ENCODE assay signal across 8 cellular contexts in genomic region chr20:406200-407096, GRCh38. TPM values are rescaled to one million over a fixed set of nuclear protein-coding genes. Genes with fewer than 3 reads are reported as not detected.
DNase-seq lines count a peak whose midpoint lies in the region; ATAC-seq and TF ChIP-seq lines count a peak whose summit lies in the region.

No MANE protein-coding gene starts in this region.

- no peak overlapping the region for H3K4me2 ChIP-seq in neural cell (ENCODE audit: low read length)

- H3K4me1 ChIP-seq in CD4-positive, alpha-beta memory T cell (ENCODE audit: insufficient read depth, low read length): peaks cover 44% of the 10 kb centered on the region
- H3K4me1 ChIP-seq in colonic mucosa: peaks cover 6% of the 10 kb centered on the region

- H3K27me3 ChIP-seq in CD4-positive, alpha-beta memory T cell (ENCODE audit: insufficient read depth, low read length): no peaks in the 10 kb centered on the region
- H3K27me3 ChIP-seq in colonic mucosa (no peaks in the 10 kb centered on the region), neural cell (ENCODE audit: insufficient read depth, low read depth, low read length) (no peaks in the 10 kb centered on the region)

- no peak for DNase-seq in CD4-positive, alpha-beta memory T cell
- no peak for DNase-seq in LNCaP clone FGC (ENCODE audit: low read depth)
- no peak for DNase-seq in colonic mucosa
- no peak for DNase-seq in NCI-H2081 treated with DMSO at 0.1 percent for 48 hours (lab: John Stamatoyannopoulos, UW)
- no peak for DNase-seq in NCI-H774 (lab: John Stamatoyannopoulos, UW)
- no peak for DNase-seq in Ammon's horn (ENCODE audit: low spot score)

- ATAC-seq in HG02885 (IDR thresholded peaks at IDR 0.05; ENCODE audit: poor library complexity, unreplicated experiment): no peak

- H3K9ac ChIP-seq in colonic mucosa (ENCODE audit: low read depth in 2 of 2, low read length in 2 of 2) (peak overlapping the region; percentile 24 to 76), neural cell (ENCODE audit: low read length) (no peak overlapping the region)

- intact Hi-C loops in CD4-positive, alpha-beta memory T cell (cut with micrococcal nuclease): loop anchor here (1.0 kb wide), 3 partner anchors 25 to 73 kb away; no protein-coding TSS in a partner anchor
- intact Hi-C loops in colonic mucosa (cut with DNase I): no loop called here

- peaks cover 17% of the 10 kb centered on the region for H3K79me2 ChIP-seq in neural cell (replicated peaks; ENCODE audit: insufficient read depth, low read length)

- peaks cover 0 to 6% (median 0%) of the 10 kb centered on the region in 8 donors for H3K9me3 Mint-ChIP-seq in CD4-positive, alpha-beta memory T cell

- H4K20me1 ChIP-seq in neural cell (ENCODE audit: insufficient read depth): no peaks in the 10 kb centered on the region

- peak overlapping the region; percentile 88 to 93 (median 91) for H3K4me3 Mint-ChIP-seq in CD4-positive, alpha-beta memory T cell

- TF ChIP-seq CTCF in LNCaP clone FGC (IDR thresholded peaks at IDR 0.05; ENCODE audit: control insufficient read depth, extremely low read depth, insufficient read depth) (no peak), colonic mucosa (IDR thresholded peaks at IDR 0.05) (no peak), neural cell (IDR thresholded peaks at IDR 0.05; ENCODE audit: poor library complexity, severe bottlenecking) (no peak)

- H3F3A ChIP-seq in neural cell (ENCODE audit: insufficient read depth, low read length, poor library complexity, severe bottlenecking): peaks cover 5% of the 10 kb centered on the region

- peak overlapping the region; percentile 75 to 97 (median 96) for H3K27ac Mint-ChIP-seq in CD4-positive, alpha-beta memory T cell

- H3K36me3 Mint-ChIP-seq in CD4-positive, alpha-beta memory T cell: peaks cover 14 to 31% of the 10 kb centered on the region in 2 donors

- CTCF ChIA-PET in CD4-positive, alpha-beta memory T cell (lab: Charles Lee; ENCODE audit: partially characterized antibody): interaction anchor here (0.9 to 2.0 kb wide), 7 partner anchors 24 to 72 kb away, joined by 3 to 7 read pairs (median 5); no protein-coding TSS in a partner anchor

- TF ChIP-seq EP300 in neural cell (conservative IDR thresholded peaks at IDR 0.05; ENCODE audit: poor library complexity, severe bottlenecking): no peak

- no peak overlapping the region for H3K27ac ChIP-seq in CD4-positive, alpha-beta memory T cell (ENCODE audit: low read depth, low read length)
- H3K27ac ChIP-seq in colonic mucosa (peak overlapping the region; percentile 91), neural cell (ENCODE audit: low read length) (no peak overlapping the region)

- H3K9me3 ChIP-seq in CD4-positive, alpha-beta memory T cell (ENCODE audit: control insufficient read depth in 1 of 2, low read length in 2 of 2): no peaks in the 10 kb centered on the region
- H3K9me3 ChIP-seq in colonic mucosa (no peaks in the 10 kb centered on the region), neural cell (ENCODE audit: low read length) (no peaks in the 10 kb centered on the region)

- peaks cover 4% of the 10 kb centered on the region for H3K36me3 ChIP-seq in CD4-positive, alpha-beta memory T cell (ENCODE audit: insufficient read depth, low read length)
- peaks cover 3% of the 10 kb centered on the region for H3K36me3 ChIP-seq in colonic mucosa
- no peaks in the 10 kb centered on the region for H3K36me3 ChIP-seq in neural cell (ENCODE audit: insufficient read depth, low read length)

- peaks cover 36 to 50% (median 44%) of the 10 kb centered on the region in 4 donors for H3K4me1 Mint-ChIP-seq in CD4-positive, alpha-beta memory T cell

- POLR2A ChIA-PET in CD4-positive, alpha-beta memory T cell (lab: Charles Lee; ENCODE audit: partially characterized antibody): interaction anchor here (1.2 to 1.6 kb wide), 6 partner anchors 12 to 72 kb away, joined by 3 to 16 read pairs (median 10); partner anchors contain the start of genes TBC1D20 and TRIB3

- H3K9me2 ChIP-seq in neural cell (ENCODE audit: insufficient read depth, low read length): no peaks in the 10 kb centered on the region

- no peaks in the 10 kb centered on the region for H3K27me3 Mint-ChIP-seq in CD4-positive, alpha-beta memory T cell

- H3K4me3 ChIP-seq in CD4-positive, alpha-beta memory T cell (ENCODE audit: low read length in 2 of 2): no peak overlapping the region
- H3K4me3 ChIP-seq in LNCaP clone FGC (ENCODE audit: low read depth, low read length): peak overlapping the region; percentile 52
- H3K4me3 ChIP-seq in colonic mucosa: peak overlapping the region; percentile 36
- H3K4me3 ChIP-seq in neural cell (ENCODE audit: low read length): peak overlapping the region; percentile 99

- no peak overlapping the region for H2AFZ ChIP-seq in neural cell (ENCODE audit: low read depth, low read length)

- no peak for TF ChIP-seq RAD21 in neural cell (conservative IDR thresholded peaks at IDR 0.05)

TF ChIP-seq in neural cell, 6 proteins besides CTCF, POLR2A, EP300 and RAD21:
- TF ChIP-seq MXI1 (conservative IDR thresholded peaks at IDR 0.05; ENCODE audit: poor library complexity, severe bottlenecking) (no peak), EZH2 (IDR thresholded peaks at IDR 0.05; ENCODE audit: borderline replicate concordance, insufficient read depth, low read length, poor library complexity, severe bottlenecking) (no peak), REST (IDR thresholded peaks at IDR 0.05; ENCODE audit: borderline replicate concordance) (no peak), POLR2AphosphoS5 (IDR thresholded peaks at IDR 0.05) (no peak), TAF1 (IDR thresholded peaks at IDR 0.05; ENCODE audit: low read depth) (no peak), SMC3 (conservative IDR thresholded peaks at IDR 0.05; ENCODE audit: poor library complexity) (no peak)

RNA-seq across cellular contexts. Expression of gene RBCK1, which starts 1.7 kb away (rescaled TPM):
- total RNA-seq in CD4-positive, alpha-beta memory T cell: 100 to 1,000 TPM; 109 to 118 TPM
- polyA plus RNA-seq in CD4-positive, alpha-beta memory T cell: 10 to 100 TPM; 75.2 to 84.4 TPM
- total RNA-seq in colonic mucosa: 100 to 1,000 TPM; 134 to 169 TPM
- 38.4 and 60.2 TPM in 2 replicates for polyA plus RNA-seq in neural cell
- 23.1 and 23.2 TPM in 2 replicates for polyA minus RNA-seq in neural cell

RNA-seq across cellular contexts. Expression of gene TRIB3, which starts 25.9 kb away (rescaled TPM):
- 1 to 10 TPM; 7.2 to 8.1 TPM for total RNA-seq in CD4-positive, alpha-beta memory T cell
- polyA plus RNA-seq in CD4-positive, alpha-beta memory T cell: 10 to 100 TPM in 1 of 2 donors, 1 to 10 TPM in 1; 8.7 to 12.4 TPM
- total RNA-seq in colonic mucosa: 10 to 100 TPM; 13.5 to 48.5 TPM
- polyA plus RNA-seq in neural cell: 6.0 and 6.8 TPM in 2 replicates
- 9.0 and 9.7 TPM in 2 replicates for polyA minus RNA-seq in neural cell

RNA-seq across cellular contexts. Expression of gene TBC1D20, which starts 55.9 kb away (rescaled TPM):
- total RNA-seq in CD4-positive, alpha-beta memory T cell: 10 to 100 TPM; 42.1 to 42.9 TPM
- polyA plus RNA-seq in CD4-positive, alpha-beta memory T cell: 10 to 100 TPM; 19.3 to 22.8 TPM
- total RNA-seq in colonic mucosa: 10 to 100 TPM; 25.4 to 31.9 TPM
- polyA plus RNA-seq in neural cell: 25.1 and 28.4 TPM in 2 replicates
- polyA minus RNA-seq in neural cell: 26.8 and 27.6 TPM in 2 replicates

RNA-seq across cellular contexts. Expression of gene NRSN2, which starts 59.5 kb away (rescaled TPM):
- total RNA-seq in CD4-positive, alpha-beta memory T cell: 1 to 10 TPM in 1 of 2 experiments, under 1 TPM in 1; 0.52 to 1.1 TPM
- 1 to 10 TPM in 1 of 2 donors, not detected in 1; 1.3 TPM for polyA plus RNA-seq in CD4-positive, alpha-beta memory T cell
- total RNA-seq in colonic mucosa: 10 to 100 TPM; 11.2 to 18.3 TPM
- polyA plus RNA-seq in neural cell: 19.6 and 43.1 TPM in 2 replicates
- 29.2 and 30.7 TPM in 2 replicates for polyA minus RNA-seq in neural cell

Comparison
In these comparisons a context has a peak if more than half of its experiments do, and no peak if none do; other contexts are left out.
1. H3K4me3 ChIP-seq: peak in LNCaP clone FGC (single experiment), colonic mucosa (single experiment) and neural cell (single experiment); none in CD4-positive, alpha-beta memory T cell (0 of 2).